1 cellular context compared by ENCODE assay signal in the genomic region with DNA sequence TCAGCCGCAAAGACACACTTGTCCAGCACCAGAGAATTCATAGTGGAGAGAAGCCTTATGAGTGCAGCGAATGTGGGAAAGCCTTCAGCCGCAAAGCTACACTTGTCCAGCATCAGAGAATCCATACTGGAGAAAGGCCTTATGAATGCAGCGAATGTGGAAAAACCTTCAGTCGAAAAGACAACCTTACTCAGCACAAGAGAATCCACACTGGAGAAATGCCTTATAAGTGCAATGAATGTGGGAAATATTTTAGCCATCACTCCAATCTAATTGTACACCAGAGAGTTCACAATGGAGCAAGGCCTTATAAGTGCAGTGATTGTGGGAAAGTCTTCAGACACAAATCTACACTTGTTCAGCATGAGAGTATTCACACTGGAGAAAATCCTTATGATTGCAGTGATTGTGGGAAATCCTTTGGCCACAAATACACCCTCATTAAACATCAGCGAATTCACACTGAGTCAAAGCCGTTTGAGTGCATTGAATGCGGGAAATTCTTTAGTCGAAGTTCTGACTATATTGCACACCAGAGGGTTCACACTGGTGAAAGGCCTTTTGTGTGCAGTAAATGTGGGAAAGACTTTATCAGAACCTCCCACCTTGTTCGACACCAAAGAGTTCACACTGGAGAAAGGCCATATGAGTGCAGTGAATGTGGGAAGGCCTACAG.
TF ChIP-seq lines count a peak whose summit lies in the region.

No MANE protein-coding gene starts in this region.

TF ChIP-seq in endothelial cell of umbilical vein, 7 proteins besides CTCF, POLR2A, EP300 and RAD21:
- TF ChIP-seq GATA2 (IDR thresholded peaks at IDR 0.05; ENCODE audit: insufficient read depth, insufficient read length, low read depth, low read length) (no peak), EZH2 (IDR thresholded peaks at IDR 0.05; ENCODE audit: borderline replicate concordance, low read depth, low read length, severe bottlenecking) (no peak), FOS (IDR thresholded peaks at IDR 0.05; ENCODE audit: borderline replicate concordance, insufficient read depth, low read length) (no peak), JUN (IDR thresholded peaks at IDR 0.05; ENCODE audit: borderline replicate concordance, insufficient read depth, insufficient read length, low read depth) (no peak), POLR2AphosphoS5 (IDR thresholded peaks at IDR 0.05; ENCODE audit: insufficient read depth, low read depth, low read length) (no peak), MYC (IDR thresholded peaks at IDR 0.05; ENCODE audit: low read depth, low read length) (no peak)
- TF ChIP-seq, protein P1, sequence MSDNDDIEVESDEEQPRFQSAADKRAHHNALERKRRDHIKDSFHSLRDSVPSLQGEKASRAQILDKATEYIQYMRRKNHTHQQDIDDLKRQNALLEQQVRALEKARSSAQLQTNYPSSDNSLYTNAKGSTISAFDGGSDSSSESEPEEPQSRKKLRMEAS (IDR thresholded peaks at IDR 0.05; ENCODE audit: insufficient read depth, insufficient read length), result no peak
